1 cellular context compared by ENCODE assay signal in genomic region chr10:29946953-29947700, GRCh38.
TF ChIP-seq lines count a peak whose summit lies in the region.

No MANE protein-coding gene starts in this region.

TF ChIP-seq in GM23338, 12 proteins besides CTCF, POLR2A, EP300 and RAD21 (continued from another document):
- TF ChIP-seq ZNF462 (CRISPR knock-in tag; IDR thresholded peaks at IDR 0.05) (no peak), EZH2phosphoT487 (IDR thresholded peaks at IDR 0.05; ENCODE audit: unreplicated experiment) (no peak), EZH2 (IDR thresholded peaks at IDR 0.05; ENCODE audit: low read depth, unreplicated experiment) (no peak), JUNB (IDR thresholded peaks at IDR 0.05; ENCODE audit: unreplicated experiment) (no peak)
TF ChIP-seq in GM23338: peak in this region for 0.
